Comparison of ENCODE assay signal across 8 cellular contexts in the genomic region with DNA sequence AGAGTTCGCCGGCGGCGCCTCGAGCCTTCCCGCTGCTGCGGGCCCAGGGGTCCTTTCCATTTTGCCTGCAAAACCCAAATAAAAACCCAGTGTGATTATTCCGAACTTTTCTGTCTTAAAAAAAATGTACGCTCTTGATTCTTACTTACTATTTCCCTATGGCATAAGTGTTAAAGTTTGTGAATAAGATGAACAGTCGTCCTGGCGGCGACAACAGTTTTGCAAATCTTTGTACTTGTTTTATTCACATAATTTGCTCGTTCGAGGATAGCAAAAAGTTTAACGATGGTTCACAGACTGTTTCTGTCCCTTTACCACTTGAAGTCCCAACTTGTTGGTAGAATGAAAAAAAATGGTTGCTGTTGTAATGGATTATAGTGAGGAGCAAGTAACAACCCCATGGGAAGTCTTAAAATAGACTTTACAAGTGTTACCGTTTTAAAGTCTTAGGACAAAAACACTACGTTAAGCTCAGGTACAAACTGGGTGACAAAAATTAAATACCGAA. TPM values are rescaled to one million over a fixed set of nuclear protein-coding genes. Genes with fewer than 3 reads are reported as not detected.
DNase-seq lines count a peak whose midpoint lies in the region; ATAC-seq, FAIRE-seq and TF ChIP-seq lines count a peak whose summit lies in the region.

No MANE protein-coding gene starts in this region.

- TF ChIP-seq CTCF in BE2C (IDR thresholded peaks at IDR 0.05; ENCODE audit: low read depth, low read length): no peak
- no peak for TF ChIP-seq CTCF in kidney (IDR thresholded peaks at IDR 0.05; ENCODE audit: borderline replicate concordance, extremely low read depth, insufficient read depth)
- no peak for TF ChIP-seq CTCF in suprapubic skin (IDR thresholded peaks at IDR 0.05)
- TF ChIP-seq CTCF in GM10266 (IDR thresholded peaks at IDR 0.05; ENCODE audit: control insufficient read depth, insufficient read depth, low read depth, missing control alignments): no peak

- TF ChIP-seq EP300 in suprapubic skin (IDR thresholded peaks at IDR 0.05): no peak

- peak overlapping the region; percentile 86 for H3K27ac ChIP-seq in HUES64 (ENCODE audit: low read depth, low read length)
- peak overlapping the region; percentile 62 for H3K27ac ChIP-seq in adipose tissue (ENCODE audit: low read depth, low read length)
- peak overlapping the region; percentile 81 to 85 for H3K27ac ChIP-seq in kidney (ENCODE audit: low read depth in 2 of 2, low read length in 2 of 2)
- H3K27ac ChIP-seq in suprapubic skin: peak overlapping the region; percentile 94

- H3K36me3 ChIP-seq in BE2C (peaks cover 17% of the 10 kb centered on the region), HUES64 (ENCODE audit: insufficient read depth, low read length) (peaks cover 43% of the 10 kb centered on the region), kidney (ENCODE audit: control insufficient read depth in 1 of 2, insufficient read depth in 2 of 2, low read length in 2 of 2) (peaks cover 0 to 2% of the 10 kb centered on the region in 2 donors), suprapubic skin (peaks cover 17% of the 10 kb centered on the region)

- H3K4me3 ChIP-seq in BE2C (ENCODE audit: low read depth, low read length) (peak overlapping the region; percentile 94), HUES64 (ENCODE audit: low read length) (peak overlapping the region; percentile 82), kidney (ENCODE audit: low read length in 2 of 2) (peak overlapping the region; percentile 81 to 88), suprapubic skin (peak overlapping the region; percentile 92)

- WGBS in HUES64: 4% methylated on average over 17 of the region's 18 CpGs
- 2 to 3% (median 2%) methylated on average over 18 of the region's 18 CpGs for WGBS in adipose tissue, 3 donors
- 2% methylated on average over 15 of the region's 18 CpGs for WGBS in suprapubic skin

- H3K27me3 ChIP-seq in BE2C: no peaks in the 10 kb centered on the region
- H3K27me3 ChIP-seq in HUES64 (ENCODE audit: insufficient read depth, low read length): no peaks in the 10 kb centered on the region
- no peaks in the 10 kb centered on the region for H3K27me3 ChIP-seq in suprapubic skin

- intact Hi-C loops in kidney (cut with DNase I): no loop called here

- H3K4me1 ChIP-seq in BE2C (peaks cover 3% of the 10 kb centered on the region; the same call in 1 of the 2 replicates), HUES64 (ENCODE audit: insufficient read depth, low read length) (peaks cover 9% of the 10 kb centered on the region; the same call in 1 of the 2 replicates), kidney (ENCODE audit: control insufficient read depth in 1 of 2, insufficient read depth in 1 of 2, low read depth in 1 of 2, low read length in 2 of 2) (peaks cover 4 to 8% of the 10 kb centered on the region in 2 donors), suprapubic skin (peaks cover 29% of the 10 kb centered on the region)

- H3K9ac ChIP-seq in HUES64 (ENCODE audit: low read depth, low read length): peak overlapping the region; percentile 97
- H3K9ac ChIP-seq in kidney (ENCODE audit: low read length in 2 of 2): peak overlapping the region; percentile 75 to 82

- H3K9me3 ChIP-seq in BE2C (no peaks in the 10 kb centered on the region), HUES64 (ENCODE audit: insufficient read depth, low read depth, low read length) (no peaks in the 10 kb centered on the region), kidney (ENCODE audit: control insufficient read depth in 1 of 2, low read length in 2 of 2) (no peaks in the 10 kb centered on the region), suprapubic skin (no peaks in the 10 kb centered on the region)

- no peak for FAIRE-seq in kidney (lab: Jason Lieb, UNC)

- ATAC-seq in HG03460 (IDR thresholded peaks at IDR 0.05; ENCODE audit: unreplicated experiment) (no peak), HG03457 (IDR thresholded peaks at IDR 0.05; ENCODE audit: unreplicated experiment) (no peak)

- no peak for TF ChIP-seq POLR2A in suprapubic skin (IDR thresholded peaks at IDR 0.05)

- no peak for DNase-seq in BE2C
- DNase-seq in kidney: no peak
- DNase-seq in suprapubic skin (ENCODE audit: low spot score in 2 of 2): no peak
- DNase-seq in GM10266 (ENCODE audit: extremely low spot score): no peak

RNA-seq across cellular contexts. Expression of a gene that starts 0.5 kb away (rescaled TPM):
- polyA plus RNA-seq in BE2C (2012; ENCODE audit: insufficient read depth, insufficient read length, low read depth): 19.9 TPM
- polyA plus RNA-seq in HUES64 (2013, experiment 1 of 2): 36.5 TPM
- polyA plus RNA-seq in HUES64 (2013, experiment 2 of 2): 39.4 TPM
- 10 to 100 TPM; 15.9 to 23.3 (median 16.8) TPM for polyA plus RNA-seq in adipose tissue
- total RNA-seq in kidney: 28.2 TPM
- 27.4 TPM for polyA plus RNA-seq in kidney (ENCODE audit: insufficient read depth, low read depth, low replicate concordance)
- 10 to 100 TPM; 19.4 to 41.7 (median 26.0) TPM for total RNA-seq in suprapubic skin

RNA-seq across cellular contexts. Expression of a gene that starts 40.1 kb away (rescaled TPM):
- polyA plus RNA-seq in BE2C (2012; ENCODE audit: insufficient read depth, insufficient read length, low read depth): 0.60 TPM
- not detected for polyA plus RNA-seq in HUES64 (2013, experiment 1 of 2)
- polyA plus RNA-seq in HUES64 (2013, experiment 2 of 2): not detected
- polyA plus RNA-seq in adipose tissue (under 1 TPM; 0.10 to 0.67 (median 0.13) TPM), kidney (ENCODE audit: insufficient read depth, low read depth, low replicate concordance) (1.3 TPM)
- total RNA-seq in kidney (3.0 TPM), suprapubic skin (not detected)
